Comparison of ENCODE assay signal across 20 cellular contexts in the genomic region with DNA sequence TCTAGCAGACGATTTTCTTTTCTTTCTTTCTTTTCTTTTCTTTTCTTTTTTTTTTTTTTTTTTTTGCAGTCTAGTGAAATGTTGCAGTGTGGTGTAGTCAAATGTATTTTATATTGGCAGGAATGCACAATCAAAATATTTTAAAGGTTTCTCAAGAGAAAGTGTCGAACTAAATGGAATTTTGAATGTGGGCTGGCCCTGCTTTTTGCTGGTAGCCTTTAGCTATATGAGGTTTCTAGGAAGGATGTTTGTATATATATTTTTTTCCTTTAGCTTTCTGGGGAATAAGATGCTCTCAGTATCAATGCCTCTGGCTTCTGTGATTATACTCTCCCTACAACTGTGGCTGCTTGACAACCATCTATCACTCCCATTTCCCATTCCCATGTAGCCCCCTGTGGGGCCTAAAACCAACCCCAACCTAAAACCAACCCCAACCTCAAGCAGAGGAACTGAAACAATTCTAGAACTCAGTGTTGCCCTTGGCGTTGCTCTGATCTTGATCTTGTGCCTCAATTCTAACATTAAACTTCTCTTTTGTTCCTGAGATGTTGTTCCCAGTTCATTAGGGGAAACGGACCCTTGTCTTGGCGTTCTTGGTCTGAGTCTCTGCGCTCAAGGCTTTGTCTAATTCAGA. TPM values are rescaled to one million over a fixed set of nuclear protein-coding genes. Genes with fewer than 3 reads are reported as not detected.
"Had no signal": no experiment of that assay in that cellular context is flagged by ENCODE, and none has a peak within 500 bp of the region (broad histone marks: within the 10 kb centered on the region; RNA-seq: fewer than 3 reads in every experiment).

No MANE protein-coding gene starts in this region.

- ATAC-seq: effector memory CD8-positive, alpha-beta T cell; mucosa of descending colon; naive thymus-derived CD8-positive, alpha-beta T cell; right cardiac atrium; stimulated activated naive CD8-positive, alpha-beta T cell treated with anti-CD3 and anti-CD28 coated beads, Interleukin-15, Interleukin-2, amounts not matched to agents 100 U/mL and 50 U/mL, for 24 hours had no signal

- H3K36me3 ChIP-seq: brain microvascular endothelial cell had no signal

- H3K27ac ChIP-seq: brain microvascular endothelial cell, epithelial cell of prostate had no signal

- H3K27ac Mint-ChIP-seq: activated CD4-positive, alpha-beta T cell treated with anti-CD3 and anti-CD28 coated beads, Interleukin-2, amount 10 ng/mL, durations not matched to agents 7 days and 5 days; activated naive CD8-positive, alpha-beta T cell; effector memory CD8-positive, alpha-beta T cell; naive thymus-derived CD8-positive, alpha-beta T cell had no signal

- H3K4me3 ChIP-seq: mucosa of descending colon had no signal

- H3K27me3 ChIP-seq: brain microvascular endothelial cell had no signal

- H3K9me3 Mint-ChIP-seq: activated CD4-positive, alpha-beta T cell treated with anti-CD3 and anti-CD28 coated beads, Interleukin-2, amount 10 ng/mL, durations not matched to agents 7 days and 5 days; effector memory CD8-positive, alpha-beta T cell had no signal

- H3K27me3 Mint-ChIP-seq: activated CD4-positive, alpha-beta T cell treated with anti-CD3 and anti-CD28 coated beads, Interleukin-2, amount 10 ng/mL, durations not matched to agents 7 days and 5 days; activated naive CD8-positive, alpha-beta T cell; effector memory CD8-positive, alpha-beta T cell; naive thymus-derived CD8-positive, alpha-beta T cell had no signal

- FAIRE-seq: frontal cortex, small intestine had no signal

- H3K9me3 ChIP-seq: mucosa of descending colon had no signal

- H3K4me3 Mint-ChIP-seq: activated CD4-positive, alpha-beta T cell treated with anti-CD3 and anti-CD28 coated beads, Interleukin-2, amount 10 ng/mL, durations not matched to agents 7 days and 5 days; activated naive CD8-positive, alpha-beta T cell; effector memory CD8-positive, alpha-beta T cell; naive thymus-derived CD8-positive, alpha-beta T cell had no signal

- DNase-seq: activated CD4-positive, alpha-beta T cell treated with anti-CD3 and anti-CD28 coated beads, Interleukin-2, amount 10 ng/mL, durations not matched to agents 7 days and 5 days; activated CD8-positive, alpha-beta memory T cell treated with anti-CD3 and anti-CD28 coated beads for 24 hours; activated gamma-delta T cell treated with Interleukin-2 at 50 U/mL for 16 hours; anterior cingulate cortex; brain microvascular endothelial cell; cerebellar nuclear complex; effector memory CD8-positive, alpha-beta T cell; left cardiac atrium; mucosa of descending colon; naive thymus-derived CD8-positive, alpha-beta T cell; right cardiac atrium; small intestine; stimulated activated CD4-positive, alpha-beta T cell treated with anti-CD3 and anti-CD28 coated beads, Interleukin-4, amount 100 ng/mL, for 24 hours; stimulated activated naive CD8-positive, alpha-beta T cell treated with anti-CD3 and anti-CD28 coated beads, Interleukin-15, Interleukin-2, amounts not matched to agents 100 U/mL and 50 U/mL, for 24 hours; SW 1271 had no signal

RNA-seq across cellular contexts. Expression of gene CYSLTR2, which starts 27.1 kb away (rescaled TPM):
- total RNA-seq: fibroblast of lung, lung microvascular endothelial cell had no signal
